8 cellular contexts compared by ENCODE assay signal in genomic region chr12:116276433-116277216, GRCh38. TPM values are rescaled to one million over a fixed set of nuclear protein-coding genes. Genes with fewer than 3 reads are reported as not detected.
DNase-seq lines count a peak whose midpoint lies in the region; ATAC-seq and TF ChIP-seq lines count a peak whose summit lies in the region.

No MANE protein-coding gene starts in this region.

- peak overlapping the region; percentile 94 for H3K27ac Mint-ChIP-seq in activated T-cell treated with anti-CD3 and anti-CD28 coated beads, Interleukin-2, amount 50 U/mL, for 24 hours
- H3K27ac Mint-ChIP-seq in stimulated activated memory B cell treated with anti-CD40 and anti-IgM and Interleukin-4, amounts not matched to agents 10 μg/mL and 1 μg/mL and 100 μg/mL, for 72 hours, result peak overlapping the region; percentile 90

- no peaks in the 10 kb centered on the region for H3K9me2 ChIP-seq in OCI-LY1 (ENCODE audit: low read depth, low read length)

- H3F3A ChIP-seq in OCI-LY1 (ENCODE audit: insufficient read depth, low read length), result no peaks in the 10 kb centered on the region

- H3K36me3 ChIP-seq in BE2C, result no peaks in the 10 kb centered on the region; the same call in 1 of the 2 replicates
- no peaks in the 10 kb centered on the region for H3K36me3 ChIP-seq in OCI-LY1 (ENCODE audit: insufficient read depth, low read length)
- H3K36me3 ChIP-seq in esophagus (ENCODE audit: control insufficient read depth in 2 of 2, insufficient read depth in 2 of 2, low read length in 1 of 2), result no peaks in the 10 kb centered on the region
- H3K36me3 ChIP-seq in mucosa of rectum (ENCODE audit: control insufficient read depth in 2 of 2, insufficient read depth in 2 of 2, low read length in 2 of 2), result no peaks in the 10 kb centered on the region

- H3K4me3 Mint-ChIP-seq in activated T-cell treated with anti-CD3 and anti-CD28 coated beads, Interleukin-2, amount 50 U/mL, for 24 hours, result peak overlapping the region; percentile 94
- peak overlapping the region; percentile 88 for H3K4me3 Mint-ChIP-seq in stimulated activated memory B cell treated with anti-CD40 and anti-IgM and Interleukin-4, amounts not matched to agents 10 μg/mL and 1 μg/mL and 100 μg/mL, for 72 hours

- peaks cover 37% of the 10 kb centered on the region for H3K4me1 Mint-ChIP-seq in activated T-cell treated with anti-CD3 and anti-CD28 coated beads, Interleukin-2, amount 50 U/mL, for 24 hours (ENCODE audit: low read depth)
- H3K4me1 Mint-ChIP-seq in stimulated activated memory B cell treated with anti-CD40 and anti-IgM and Interleukin-4, amounts not matched to agents 10 μg/mL and 1 μg/mL and 100 μg/mL, for 72 hours, result peaks cover 41% of the 10 kb centered on the region

- TF ChIP-seq CTCF in BE2C (IDR thresholded peaks at IDR 0.05; ENCODE audit: low read depth, low read length) (no peak; the same call in 1 of the 2 replicates), OCI-LY1 (IDR thresholded peaks at IDR 0.05; ENCODE audit: low read length) (peak; percentile 3; the same call in 1 of the 2 replicates)

- no peak overlapping the region for H2AFZ ChIP-seq in OCI-LY1 (ENCODE audit: low read length)

- DNase-seq in BE2C, result peak; percentile 83
- peak; percentile 74 for DNase-seq in activated T-cell treated with anti-CD3 and anti-CD28 coated beads, Interleukin-2, amount 50 U/mL, for 24 hours

- H4K20me1 ChIP-seq in OCI-LY1 (ENCODE audit: insufficient read depth, low read length), result peaks cover 4% of the 10 kb centered on the region; the same call in 1 of the 2 replicates

- H3K27ac ChIP-seq in OCI-LY1 (ENCODE audit: low read depth, low read length, poor library complexity, severe bottlenecking) (no peak overlapping the region), esophagus (ENCODE audit: low read depth in 2 of 2, low read length in 1 of 2) (peak overlapping the region; percentile 98), mucosa of rectum (ENCODE audit: low read depth in 2 of 2, low read length in 2 of 2) (peak overlapping the region; percentile 80 to 89)

- H3K4me1 ChIP-seq in BE2C, result peaks cover 5% of the 10 kb centered on the region; the same call in 1 of the 2 replicates
- peaks cover 16% of the 10 kb centered on the region for H3K4me1 ChIP-seq in OCI-LY1 (ENCODE audit: insufficient read depth, low read length, severe bottlenecking)
- H3K4me1 ChIP-seq in esophagus (ENCODE audit: control insufficient read depth in 2 of 2, insufficient read depth in 2 of 2, low read length in 1 of 2), result peaks cover 0 to 3% of the 10 kb centered on the region in 2 donors
- H3K4me1 ChIP-seq in mucosa of rectum (ENCODE audit: control insufficient read depth in 2 of 2, insufficient read depth in 2 of 2, low read length in 2 of 2), result peaks cover 8 to 11% of the 10 kb centered on the region in 2 donors

- no peaks in the 10 kb centered on the region for H3K27me3 Mint-ChIP-seq in activated T-cell treated with anti-CD3 and anti-CD28 coated beads, Interleukin-2, amount 50 U/mL, for 24 hours
- no peaks in the 10 kb centered on the region for H3K27me3 Mint-ChIP-seq in stimulated activated memory B cell treated with anti-CD40 and anti-IgM and Interleukin-4, amounts not matched to agents 10 μg/mL and 1 μg/mL and 100 μg/mL, for 72 hours

- H3K36me3 Mint-ChIP-seq in activated T-cell treated with anti-CD3 and anti-CD28 coated beads, Interleukin-2, amount 50 U/mL, for 24 hours (ENCODE audit: low read depth), result peaks cover 9% of the 10 kb centered on the region
- no peaks in the 10 kb centered on the region for H3K36me3 Mint-ChIP-seq in stimulated activated memory B cell treated with anti-CD40 and anti-IgM and Interleukin-4, amounts not matched to agents 10 μg/mL and 1 μg/mL and 100 μg/mL, for 72 hours

- H3K9ac ChIP-seq in OCI-LY1 (ENCODE audit: low read length), result peak overlapping the region; percentile 63
- peak overlapping the region; percentile 78 to 89 for H3K9ac ChIP-seq in mucosa of rectum (ENCODE audit: low read depth in 1 of 2, low read length in 2 of 2)

- H3K9me3 ChIP-seq in BE2C (peaks cover 3% of the 10 kb centered on the region; the same call in 1 of the 2 replicates), OCI-LY1 (ENCODE audit: low read length) (no peaks in the 10 kb centered on the region), esophagus (ENCODE audit: control insufficient read depth in 2 of 2, insufficient read depth in 1 of 2, low read depth in 1 of 2, low read length in 1 of 2) (no peaks in the 10 kb centered on the region), mucosa of rectum (ENCODE audit: control insufficient read depth in 2 of 2, low read length in 2 of 2) (no peaks in the 10 kb centered on the region)

- H3K27me3 ChIP-seq in BE2C (peaks cover 3% of the 10 kb centered on the region), OCI-LY1 (ENCODE audit: insufficient read depth, low read length) (no peaks in the 10 kb centered on the region; the same call in 1 of the 2 replicates), esophagus (ENCODE audit: control insufficient read depth in 1 of 2, insufficient read depth in 2 of 2, low read length in 2 of 2) (no peaks in the 10 kb centered on the region), mucosa of rectum (ENCODE audit: control insufficient read depth in 2 of 2, insufficient read depth in 2 of 2, low read length in 2 of 2) (no peaks in the 10 kb centered on the region)

- H3K9me3 Mint-ChIP-seq in activated T-cell treated with anti-CD3 and anti-CD28 coated beads, Interleukin-2, amount 50 U/mL, for 24 hours, result no peaks in the 10 kb centered on the region
- H3K9me3 Mint-ChIP-seq in stimulated activated memory B cell treated with anti-CD40 and anti-IgM and Interleukin-4, amounts not matched to agents 10 μg/mL and 1 μg/mL and 100 μg/mL, for 72 hours, result no peaks in the 10 kb centered on the region

- 0 to 1% methylated on average over 48 to 73 of the region's 73 CpGs for WGBS in esophagus, 2 donors

- H3K79me2 ChIP-seq in OCI-LY1 (ENCODE audit: insufficient read depth, low read length), result peaks cover 21% of the 10 kb centered on the region

- ATAC-seq in GM19328 (IDR thresholded peaks at IDR 0.05; ENCODE audit: unreplicated experiment), result peak; percentile 23
- ATAC-seq in HG03558 (IDR thresholded peaks at IDR 0.05; ENCODE audit: extremely low read depth, unreplicated experiment), result peak; percentile 13
- ATAC-seq in stimulated activated memory B cell treated with anti-CD40 and anti-IgM and Interleukin-4, amounts not matched to agents 10 μg/mL and 1 μg/mL and 100 μg/mL, for 72 hours, result peak; percentile 61

- H3K4me3 ChIP-seq in BE2C (ENCODE audit: low read depth, low read length) (peak overlapping the region; percentile 91), OCI-LY1 (ENCODE audit: low read depth, low read length, poor library complexity, severe bottlenecking) (peak overlapping the region; percentile 73), esophagus (ENCODE audit: low read depth in 1 of 2, low read length in 2 of 2) (peak overlapping the region; percentile 54 to 89), mucosa of rectum (ENCODE audit: low read length in 2 of 2) (peak overlapping the region; percentile 91 to 93)

- peak overlapping the region; percentile 82 for H3K4me2 ChIP-seq in OCI-LY1 (ENCODE audit: low read length)

RNA-seq across cellular contexts. Expression of gene MED13L, which starts 0.9 kb away (rescaled TPM):
- 35.0 TPM for polyA plus RNA-seq in BE2C (2012; ENCODE audit: insufficient read depth, insufficient read length, low read depth)
- polyA plus RNA-seq in esophagus, result 10 to 100 TPM; 15.0 to 16.8 TPM
